ENCODE assay signal across 8 cellular contexts in the genomic region with DNA sequence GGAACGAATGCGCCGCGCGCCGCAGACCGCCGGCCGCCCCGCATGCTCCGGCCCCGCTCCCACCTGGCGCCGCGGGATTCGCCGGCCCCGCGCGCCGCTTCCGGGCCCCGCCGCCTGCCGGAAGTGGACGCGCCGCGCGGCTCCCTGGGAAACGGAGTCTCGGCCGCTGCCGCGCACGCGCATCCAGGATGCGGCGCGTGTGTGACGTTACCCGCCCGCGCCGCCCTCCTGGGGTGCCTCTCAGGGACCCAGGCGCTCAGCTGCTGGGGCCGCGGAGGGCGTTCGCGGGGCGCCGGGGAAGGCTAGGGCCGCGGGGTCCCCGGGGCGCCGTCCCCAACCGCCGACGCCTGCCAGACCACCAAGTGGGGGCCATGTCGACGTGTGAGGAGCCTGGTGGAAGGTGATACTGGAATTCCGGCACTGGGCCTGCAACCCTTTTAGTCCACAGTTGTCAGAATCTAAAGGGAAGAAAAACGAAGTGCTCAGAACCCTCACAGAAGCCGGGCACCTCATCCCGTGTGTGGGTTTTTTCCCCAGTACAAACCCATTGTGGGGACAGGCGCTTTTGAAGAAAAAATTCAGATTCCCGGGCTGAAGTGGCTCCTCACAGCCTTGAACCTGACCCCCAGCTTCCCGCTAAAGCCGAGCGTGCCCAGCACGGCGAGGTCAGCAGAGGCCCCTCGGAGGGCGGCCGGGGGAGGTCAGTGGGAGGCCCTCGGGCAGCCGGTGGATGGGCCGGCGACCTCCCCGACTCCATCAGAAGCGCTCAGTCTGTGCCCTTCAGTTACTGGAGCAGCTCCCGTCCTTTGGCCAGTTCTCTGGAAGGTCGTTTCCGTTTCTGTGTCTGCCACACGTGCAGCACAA. TPM values are rescaled to one million over a fixed set of nuclear protein-coding genes. Genes with fewer than 3 reads are reported as not detected.
DNase-seq lines count a peak whose midpoint lies in the region; ATAC-seq and TF ChIP-seq lines count a peak whose summit lies in the region.

A gene with protein sequence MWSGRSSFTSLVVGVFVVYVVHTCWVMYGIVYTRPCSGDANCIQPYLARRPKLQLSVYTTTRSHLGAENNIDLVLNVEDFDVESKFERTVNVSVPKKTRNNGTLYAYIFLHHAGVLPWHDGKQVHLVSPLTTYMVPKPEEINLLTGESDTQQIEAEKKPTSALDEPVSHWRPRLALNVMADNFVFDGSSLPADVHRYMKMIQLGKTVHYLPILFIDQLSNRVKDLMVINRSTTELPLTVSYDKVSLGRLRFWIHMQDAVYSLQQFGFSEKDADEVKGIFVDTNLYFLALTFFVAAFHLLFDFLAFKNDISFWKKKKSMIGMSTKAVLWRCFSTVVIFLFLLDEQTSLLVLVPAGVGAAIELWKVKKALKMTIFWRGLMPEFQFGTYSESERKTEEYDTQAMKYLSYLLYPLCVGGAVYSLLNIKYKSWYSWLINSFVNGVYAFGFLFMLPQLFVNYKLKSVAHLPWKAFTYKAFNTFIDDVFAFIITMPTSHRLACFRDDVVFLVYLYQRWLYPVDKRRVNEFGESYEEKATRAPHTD (minus strand): TSS at position 125 of the 864 bp plus-strand sequence. CDS start 258 bp downstream, outside the sequence.

- no peaks in the 10 kb centered on the region for H3K9me3 Mint-ChIP-seq in T-cell

- H3K4me1 ChIP-seq in heart left ventricle (peaks cover 0 to 25% (median 20%) of the 10 kb centered on the region in 12 donors), transverse colon (peaks cover 11 to 27% (median 19%) of the 10 kb centered on the region in 4 donors)

- H3K9me3 ChIP-seq in heart left ventricle (no peaks in the 10 kb centered on the region), transverse colon (no peaks in the 10 kb centered on the region)

- H3K36me3 Mint-ChIP-seq in T-cell = peaks cover 22% of the 10 kb centered on the region

- TF ChIP-seq CTCF in GM12865 (IDR thresholded peaks at IDR 0.05; ENCODE audit: insufficient read depth, low read depth, low read length, missing control alignments) = no peak
- TF ChIP-seq CTCF in heart left ventricle (IDR thresholded peaks at IDR 0.05) = no peak
- TF ChIP-seq CTCF in transverse colon (IDR thresholded peaks at IDR 0.05) = peak in 2 of 5 experiments; percentile 7 to 10

- H3K4me3 ChIP-seq in GM12865 (ENCODE audit: low read depth, low read length) (peak within 1 kb of the TSS; percentile 86), heart left ventricle (peak within 1 kb of the TSS; percentile 78 to 100 (median 94)), transverse colon (peak within 1 kb of the TSS; percentile 90 to 99 (median 94))

- no peaks in the 10 kb centered on the region for H3K27me3 Mint-ChIP-seq in T-cell

- intact Hi-C loops in heart left ventricle (cut with DNase I) = loop anchor here in 2 of 10 donors (2.0 to 10.0 kb wide), 3 partner anchors 180 to 460 kb away; a partner anchor contains a TSS
- intact Hi-C loops in posterior cingulate gyrus (cut with DNase I) = no loop called here
- intact Hi-C loops in transverse colon (cut with DNase I; ENCODE audit: low total_unique reads) = no loop called here

- peak within 1 kb of the TSS; percentile 85 to 90 (median 88) for H3K4me3 Mint-ChIP-seq in T-cell

- TF ChIP-seq POLR2A in heart left ventricle (IDR thresholded peaks at IDR 0.05) (peak; percentile 50 to 88), transverse colon (IDR thresholded peaks at IDR 0.05) (peak; percentile 82)

- H3K27ac Mint-ChIP-seq in T-cell = peak within 1 kb of the TSS; percentile 73 to 82

- POLR2A ChIA-PET in T-cell (lab: Charles Lee) = interaction anchor here in 1 of 2 donors (0.6 kb wide), 1 partner anchor 244 kb away, joined by 3 read pairs; no protein-coding TSS in a partner anchor

- ATAC-seq in HG02642 (IDR thresholded peaks at IDR 0.05; ENCODE audit: poor library complexity, unreplicated experiment) (peak; percentile 76), T-cell (replicated peaks in 1 of 4) (peak; percentile 92 to 95 (median 94)), heart left ventricle (peak; percentile 83 to 98 (median 96))

- DNase-seq in GM12865 (ENCODE audit: low read depth) (peak; percentile 92), NCI-H1105 treated with DMSO at 0.1 percent for 48 hours (lab: John Stamatoyannopoulos, UW) (peak; percentile 75), T-cell (peak; percentile 73 to 90 (median 86)), heart left ventricle (peak; percentile 86 to 93 (median 89)), posterior cingulate gyrus (peak; percentile 68 to 97 (median 76)), transverse colon (peak; percentile 90)

- WGBS in adipose tissue, 3 donors = 1 to 2% (median 1%) methylated on average over 67 to 87 of the region's 87 CpGs
- 1 to 6% (median 1%) methylated on average over 12 to 87 of the region's 87 CpGs for WGBS in heart left ventricle, 4 donors
- 3% methylated on average over 30 of the region's 87 CpGs; no CpG with 5 or more reads in 1 of the 2 donors for WGBS in transverse colon (ENCODE audit: low coverage in 1 of 2), 2 donors

- H3K4me1 Mint-ChIP-seq in T-cell = peaks cover 29 to 36% (median 36%) of the 10 kb centered on the region in 3 donors

- H3K36me3 ChIP-seq in heart left ventricle = peaks cover 0 to 33% (median 27%) of the 10 kb centered on the region in 9 donors
- peaks cover 0 to 17% (median 4%) of the 10 kb centered on the region in 4 donors for H3K36me3 ChIP-seq in transverse colon

- H3K27ac ChIP-seq in adipose tissue (ENCODE audit: low read depth, low read length) (peak within 1 kb of the TSS; percentile 36), heart left ventricle (peak within 1 kb of the TSS; percentile 54 to 94 (median 91)), transverse colon (peak within 1 kb of the TSS; percentile 85 to 94 (median 91))

- no peak for TF ChIP-seq EP300 in transverse colon (IDR thresholded peaks at IDR 0.05; ENCODE audit: low read depth)

- in situ Hi-C loops in transverse colon (cut with MboI; ENCODE audit: low pct_ligation_motif_present in 1 of 4, low pct_unique_long_range_greater_than_20kb in 1 of 4, low sequenced_read_pairs in 3 of 4) = no loop called here

- H3K27me3 ChIP-seq in heart left ventricle (no peaks in the 10 kb centered on the region), transverse colon (no peaks in the 10 kb centered on the region)

- CTCF ChIA-PET in T-cell (lab: Charles Lee) = interaction anchor here in 1 of 2 donors (1.4 kb wide), 1 partner anchor 35 kb away, joined by 3 read pairs; no protein-coding TSS in a partner anchor

RNA-seq across cellular contexts. Expression of the gene that starts here (rescaled TPM):
- total RNA-seq in T-cell = 10 to 100 TPM; 70.9 to 91.0 (median 82.1) TPM
- 10 to 100 TPM; 77.1 to 87.6 (median 84.9) TPM for polyA plus RNA-seq in adipose tissue
- 10 to 100 TPM; 31.0 to 60.2 (median 39.4) TPM for total RNA-seq in heart left ventricle
- polyA plus RNA-seq in heart left ventricle = 10 to 100 TPM; 23.5 to 96.8 TPM
- total RNA-seq in transverse colon = 100 to 1,000 TPM in 2 of 4 donors, 10 to 100 TPM in 2; 78.0 to 143 (median 104) TPM

Comparison
In these comparisons a context has a peak if more than half of its experiments do, and no peak if none do; other contexts are left out.
1. Peak in every context shown above with its lines: DNase-seq, ATAC-seq, H3K4me3 ChIP-seq and H3K27ac ChIP-seq.
2. H3K27ac ChIP-seq: peak in every context shown above with its lines; median percentile 91 in heart left ventricle; 91 in transverse colon; 36 in adipose tissue.